10 cellular contexts compared by ENCODE assay signal in genomic region chr1:218479436-218480115, GRCh38.
DNase-seq lines count a peak whose midpoint lies in the region; ATAC-seq, FAIRE-seq and TF ChIP-seq lines count a peak whose summit lies in the region.
"Had no signal": no experiment of that assay in that cellular context is flagged by ENCODE, and none has a peak within 500 bp of the region (broad histone marks: within the 10 kb centered on the region; RNA-seq: fewer than 3 reads in every experiment).

No MANE protein-coding gene starts in this region.

- ATAC-seq in gastroesophageal sphincter (peak; percentile 39), sciatic nerve (peak; percentile 4), T-helper 17 cell (no peak), GM19328 (IDR thresholded peaks at IDR 0.05; ENCODE audit: unreplicated experiment) (no peak)

- H3K27ac Mint-ChIP-seq in astrocyte (ENCODE audit: unreplicated experiment) (peak overlapping the region; percentile 99), T-helper 17 cell (no peak overlapping the region)

- H3K36me3 Mint-ChIP-seq in astrocyte (ENCODE audit: low read depth, unreplicated experiment): peaks cover 1% of the 10 kb centered on the region
- no peaks in the 10 kb centered on the region for H3K36me3 Mint-ChIP-seq in T-helper 17 cell (ENCODE audit: low read depth)

- H4K20me1 ChIP-seq in astrocyte (ENCODE audit: insufficient read depth, low read length): no peaks in the 10 kb centered on the region

- TF ChIP-seq CTCF in astrocyte (IDR thresholded peaks at IDR 0.05; ENCODE audit: insufficient read depth, low read depth, low read length) (no peak), gastroesophageal sphincter (IDR thresholded peaks at IDR 0.05) (no peak)

- H3K27ac ChIP-seq in astrocyte (ENCODE audit: low read depth, low read length): peak overlapping the region; percentile 97
- peak overlapping the region; percentile 65 to 81 (median 78) for H3K27ac ChIP-seq in gastroesophageal sphincter

- no peak for TF ChIP-seq POLR2A in gastroesophageal sphincter (IDR thresholded peaks at IDR 0.05)
- TF ChIP-seq POLR2A in GM12892 (IDR thresholded peaks at IDR 0.05; ENCODE audit: low read depth, low read length): no peak

- intact Hi-C loops in sciatic nerve (cut with DNase I): no loop called here

- peaks cover 56% of the 10 kb centered on the region for H3K4me1 Mint-ChIP-seq in astrocyte (ENCODE audit: low read depth, unreplicated experiment)
- peaks cover 1% of the 10 kb centered on the region for H3K4me1 Mint-ChIP-seq in T-helper 17 cell

- H3K27me3 Mint-ChIP-seq in astrocyte (ENCODE audit: low read depth, unreplicated experiment): no peaks in the 10 kb centered on the region
- peaks cover 11% of the 10 kb centered on the region for H3K27me3 Mint-ChIP-seq in T-helper 17 cell

- 17% methylated on average over 1 of the region's 1 CpG; no CpG with 5 or more reads in 1 of the 2 donors for WGBS in gastroesophageal sphincter (ENCODE audit: low coverage in 1 of 2), 2 donors

- DNase-seq in EL (peak; percentile 90), astrocyte (ENCODE audit: low read depth) (peak; percentile 93), sciatic nerve (ENCODE audit: low spot score) (no peak), GM12892 (ENCODE audit: insufficient read length) (no peak), T-helper 17 cell (no peak), SHP77 treated with DMSO at 0.1 percent for 48 hours (lab: John Stamatoyannopoulos, UW) (no peak)
- DNase-seq: activated CD4-positive, alpha-beta T cell treated with anti-CD3 and anti-CD28 coated beads, Interleukin-2, amount 50 U/mL, for 48 hours; central memory CD4-positive, alpha-beta T cell had no signal

- H3K36me3 ChIP-seq in astrocyte (ENCODE audit: insufficient read depth, low read length): no peaks in the 10 kb centered on the region
- no peaks in the 10 kb centered on the region for H3K36me3 ChIP-seq in gastroesophageal sphincter

- no peak overlapping the region for H3K4me3 Mint-ChIP-seq in astrocyte (ENCODE audit: unreplicated experiment)
- no peak overlapping the region for H3K4me3 Mint-ChIP-seq in T-helper 17 cell

- H3K27me3 ChIP-seq in astrocyte (ENCODE audit: insufficient read depth, low read length): no peaks in the 10 kb centered on the region
- no peaks in the 10 kb centered on the region for H3K27me3 ChIP-seq in gastroesophageal sphincter

- H3K4me2 ChIP-seq in astrocyte (ENCODE audit: low read length): peak overlapping the region; percentile 46

- peaks cover 3% of the 10 kb centered on the region for H3K9me3 Mint-ChIP-seq in astrocyte (ENCODE audit: unreplicated experiment)

- FAIRE-seq in astrocyte (lab: Jason Lieb, UNC) (peak; percentile 80), GM12892 (lab: Jason Lieb, UNC) (no peak)

- H2AFZ ChIP-seq in astrocyte (ENCODE audit: low read depth, low read length): no peak overlapping the region

- H3K9me3 ChIP-seq in astrocyte (ENCODE audit: insufficient read depth, low read depth, low read length) (no peaks in the 10 kb centered on the region), gastroesophageal sphincter (no peaks in the 10 kb centered on the region), T-helper 17 cell (ENCODE audit: control insufficient read depth, low read length, poor library complexity, severe bottlenecking) (no peaks in the 10 kb centered on the region)

- H3K4me3 ChIP-seq in astrocyte (ENCODE audit: insufficient read depth, low read depth, low read length): no peak overlapping the region
- H3K4me3 ChIP-seq in gastroesophageal sphincter: no peak overlapping the region

- no peak for TF ChIP-seq EP300 in gastroesophageal sphincter (IDR thresholded peaks at IDR 0.05)

- no peaks in the 10 kb centered on the region for H3K79me2 ChIP-seq in astrocyte (ENCODE audit: insufficient read depth, low read length)

- H3K4me1 ChIP-seq in astrocyte (ENCODE audit: insufficient read depth, low read length): peaks cover 42% of the 10 kb centered on the region
- H3K4me1 ChIP-seq in gastroesophageal sphincter: peaks cover 13 to 45% (median 18%) of the 10 kb centered on the region in 3 donors

- H3K9ac ChIP-seq in astrocyte (ENCODE audit: low read length): peak overlapping the region; percentile 81

Comparison
In these comparisons a context has a peak if more than half of its experiments do, and no peak if none do; other contexts are left out.
1. DNase-seq: peak in EL (single experiment) and astrocyte (single experiment); none in sciatic nerve (single experiment), GM12892 (single experiment), T-helper 17 cell (0 of 3) and SHP77 treated with DMSO at 0.1 percent for 48 hours (single experiment).
2. ATAC-seq: peak in gastroesophageal sphincter (single experiment) and sciatic nerve (single experiment); none in T-helper 17 cell (single experiment) and GM19328 (single experiment).